8 cellular contexts compared by ENCODE assay signal in genomic region chr4:107930821-107931774, GRCh38. TPM values are rescaled to one million over a fixed set of nuclear protein-coding genes. Genes with fewer than 3 reads are reported as not detected.
DNase-seq lines count a peak whose midpoint lies in the region; ATAC-seq and TF ChIP-seq lines count a peak whose summit lies in the region.

CYP2U1 (plus strand) TSS chr4:107931549; CDS start chr4:107931644, 95 bp downstream.

- H3K9me3 ChIP-seq in SK-N-MC (ENCODE audit: low read depth, low read length) (no peaks in the 10 kb centered on the region), ovary (no peaks in the 10 kb centered on the region), thoracic aorta (no peaks in the 10 kb centered on the region)

- no peaks in the 10 kb centered on the region for H3K27me3 Mint-ChIP-seq in activated naive CD4-positive, alpha-beta T cell treated with anti-CD3 and anti-CD28 coated beads, Interleukin-2, amount 50 U/mL, for 24 hours
- peaks cover 2% of the 10 kb centered on the region for H3K27me3 Mint-ChIP-seq in glutamatergic neuron (ENCODE audit: unreplicated experiment)

- peaks cover 6% of the 10 kb centered on the region for H3K36me3 Mint-ChIP-seq in activated naive CD4-positive, alpha-beta T cell treated with anti-CD3 and anti-CD28 coated beads, Interleukin-2, amount 50 U/mL, for 24 hours
- no peaks in the 10 kb centered on the region for H3K36me3 Mint-ChIP-seq in glutamatergic neuron (ENCODE audit: unreplicated experiment)

- DNase-seq in EH (ENCODE audit: low read depth) (peak; percentile 88), SK-N-MC (ENCODE audit: low read depth, low spot score) (no peak), glutamatergic neuron (peak; percentile 89), ovary (peak; percentile 81 to 86 (median 84)), thoracic aorta (ENCODE audit: low spot score) (peak; percentile 49)

- peak within 1 kb of the TSS; percentile 31 for H3K27ac Mint-ChIP-seq in activated naive CD4-positive, alpha-beta T cell treated with anti-CD3 and anti-CD28 coated beads, Interleukin-2, amount 50 U/mL, for 24 hours
- no peak within 1 kb of the TSS for H3K27ac Mint-ChIP-seq in glutamatergic neuron (ENCODE audit: unreplicated experiment)

- H4K20me1 ChIP-seq in KMS-11 (ENCODE audit: insufficient read depth) = no peaks in the 10 kb centered on the region

- ATAC-seq in GM21737 (IDR thresholded peaks at IDR 0.05; ENCODE audit: unreplicated experiment) (peak; percentile 97), thoracic aorta (ENCODE audit: insufficient number of reproducible peaks, low FRiP score, low read depth) (peak; percentile 78)

- H3K27me3 ChIP-seq in KMS-11 (ENCODE audit: insufficient read depth, low read depth) (no peaks in the 10 kb centered on the region), ovary (no peaks in the 10 kb centered on the region), thoracic aorta (replicated peaks; ENCODE audit: insufficient read depth) (no peaks in the 10 kb centered on the region)

- no peaks in the 10 kb centered on the region for H3K9me3 Mint-ChIP-seq in activated naive CD4-positive, alpha-beta T cell treated with anti-CD3 and anti-CD28 coated beads, Interleukin-2, amount 50 U/mL, for 24 hours
- peaks cover 2% of the 10 kb centered on the region for H3K9me3 Mint-ChIP-seq in glutamatergic neuron (ENCODE audit: unreplicated experiment)

- H3K4me3 ChIP-seq in KMS-11 (IDR thresholded peaks at IDR 0.05; ENCODE audit: insufficient read depth, low read depth, low read length) (no peak within 1 kb of the TSS), SK-N-MC (peak within 1 kb of the TSS; percentile 92), ovary (peak within 1 kb of the TSS; percentile 82), thoracic aorta (peak within 1 kb of the TSS; percentile 85)

- TF ChIP-seq CTCF in KMS-11 (conservative IDR thresholded peaks at IDR 0.05; ENCODE audit: low read depth, low read length) = no peak
- no peak for TF ChIP-seq CTCF in glutamatergic neuron (IDR thresholded peaks at IDR 0.05; ENCODE audit: partially characterized antibody, unreplicated experiment)
- TF ChIP-seq CTCF in ovary (IDR thresholded peaks at IDR 0.05) = peak in 2 of 3 donors; percentile 24 to 33
- peak; percentile 20 for TF ChIP-seq CTCF in thoracic aorta (IDR thresholded peaks at IDR 0.05)

- intact Hi-C loops in ovary (cut with DNase I) = loop anchor here in 2 of 4 donors (5.0 kb wide), 2 partner anchors 51 to 56 kb away; partner anchors contain the start of gene HADH (in 1 of the 2)

- TF ChIP-seq EP300 in ovary (IDR thresholded peaks at IDR 0.05) = no peak

- H3K79me2 ChIP-seq in KMS-11 (ENCODE audit: insufficient read depth, low read depth) = no peaks in the 10 kb centered on the region

- H3K9ac ChIP-seq in KMS-11 (peak within 1 kb of the TSS; percentile 35), SK-N-MC (ENCODE audit: insufficient read length) (peak within 1 kb of the TSS; percentile 63)

- peak within 1 kb of the TSS; percentile 81 for H3K4me2 ChIP-seq in KMS-11

- peaks cover 41% of the 10 kb centered on the region for H3K4me1 Mint-ChIP-seq in activated naive CD4-positive, alpha-beta T cell treated with anti-CD3 and anti-CD28 coated beads, Interleukin-2, amount 50 U/mL, for 24 hours
- no peaks in the 10 kb centered on the region for H3K4me1 Mint-ChIP-seq in glutamatergic neuron (ENCODE audit: low read depth, unreplicated experiment)

- peak within 1 kb of the TSS; percentile 23; the same call in 1 of the 2 replicates for H3K27ac ChIP-seq in KMS-11
- no peak within 1 kb of the TSS for H3K27ac ChIP-seq in SK-N-MC
- H3K27ac ChIP-seq in ovary = peak within 1 kb of the TSS; percentile 65 to 71
- peak within 1 kb of the TSS; percentile 84 to 93 for H3K27ac ChIP-seq in thoracic aorta

- H3K4me1 ChIP-seq in KMS-11 (ENCODE audit: low read depth, poor library complexity, severe bottlenecking) (peaks cover 8% of the 10 kb centered on the region), ovary (ENCODE audit: insufficient read depth) (peaks cover 6% of the 10 kb centered on the region), thoracic aorta (ENCODE audit: control insufficient read depth in 1 of 2, low read depth in 2 of 2) (peaks cover 0 to 18% of the 10 kb centered on the region in 2 donors)

- WGBS in ovary, 3 donors = 0 to 3% (median 1%) methylated on average over 36 to 78 of the region's 78 CpGs

- H2AFZ ChIP-seq in KMS-11 (ENCODE audit: low read depth) = peak within 1 kb of the TSS; percentile 92

- H3K36me3 ChIP-seq in KMS-11 (ENCODE audit: insufficient read depth) (no peaks in the 10 kb centered on the region), SK-N-MC (ENCODE audit: insufficient read depth, low read length) (no peaks in the 10 kb centered on the region), ovary (no peaks in the 10 kb centered on the region), thoracic aorta (no peaks in the 10 kb centered on the region)

- peak; percentile 43 for TF ChIP-seq POLR2A in ovary (IDR thresholded peaks at IDR 0.05)

- H3K4me3 Mint-ChIP-seq in activated naive CD4-positive, alpha-beta T cell treated with anti-CD3 and anti-CD28 coated beads, Interleukin-2, amount 50 U/mL, for 24 hours = peak within 1 kb of the TSS; percentile 92
- peak within 1 kb of the TSS; percentile 95 for H3K4me3 Mint-ChIP-seq in glutamatergic neuron (ENCODE audit: unreplicated experiment)

RNA-seq across cellular contexts. Expression of gene CYP2U1, which starts in this region (rescaled TPM):
- 4.4 TPM for total RNA-seq in glutamatergic neuron (ENCODE audit: unreplicated experiment)
- total RNA-seq in ovary = 10 to 100 TPM in 6 of 7 donors, 1 to 10 TPM in 1; 7.2 to 15.6 (median 11.9) TPM
- polyA plus RNA-seq in ovary = 10 to 100 TPM in 1 of 2 donors, 1 to 10 TPM in 1; 7.3 to 19.7 TPM
- 10 to 100 TPM; 19.6 to 21.1 TPM for total RNA-seq in thoracic aorta

Comparison
In these comparisons a context has a peak if more than half of its experiments do, and no peak if none do; other contexts are left out.
1. CTCF ChIP-seq: peak in ovary (2 of 3) and thoracic aorta (single experiment); none in KMS-11 (single experiment) and glutamatergic neuron (single experiment).